Comparison of ENCODE assay signal across 10 cellular contexts in genomic region chr22:46085831-46086576, GRCh38.
DNase-seq lines count a peak whose midpoint lies in the region; ATAC-seq, FAIRE-seq and TF ChIP-seq lines count a peak whose summit lies in the region.
"Had no signal": no experiment of that assay in that cellular context is flagged by ENCODE, and none has a peak within 500 bp of the region (broad histone marks: within the 10 kb centered on the region; RNA-seq: fewer than 3 reads in every experiment).

No MANE protein-coding gene starts in this region.

- peaks cover 0 to 11% of the 10 kb centered on the region in 2 donors for H3K4me1 Mint-ChIP-seq in effector memory CD8-positive, alpha-beta T cell (ENCODE audit: low read depth in 2 of 2)

- no peak for FAIRE-seq in kidney (lab: Jason Lieb, UNC)
- FAIRE-seq: GM12891 had no signal

- H3K27me3 ChIP-seq in HCT116 (ENCODE audit: insufficient read depth, low read length) (no peaks in the 10 kb centered on the region), body of pancreas (no peaks in the 10 kb centered on the region), testis (no peaks in the 10 kb centered on the region)

- no peaks in the 10 kb centered on the region for H3K9me3 ChIP-seq in HCT116 (ENCODE audit: control insufficient read depth in 1 of 2, insufficient read depth in 1 of 2, low read depth in 1 of 2, low read length in 2 of 2)
- no peaks in the 10 kb centered on the region for H3K9me3 ChIP-seq in body of pancreas
- H3K9me3 ChIP-seq in kidney (ENCODE audit: control insufficient read depth in 1 of 2, low read length in 2 of 2) = no peaks in the 10 kb centered on the region
- no peaks in the 10 kb centered on the region for H3K9me3 ChIP-seq in testis

- POLR2A ChIA-PET in HCT116 (lab: Charles Lee) = interaction anchor here (0.9 to 1.2 kb wide), 2 partner anchors 73 to 79 kb away, joined by 3 read pairs; no protein-coding TSS in a partner anchor

- TF ChIP-seq POLR2A in HCT116 (IDR thresholded peaks at IDR 0.05; ENCODE audit: borderline replicate concordance, extremely low read depth, insufficient read depth, insufficient read length) (no peak), body of pancreas (IDR thresholded peaks at IDR 0.05) (no peak), testis (IDR thresholded peaks at IDR 0.05) (no peak)

- intact Hi-C loops in HCT116 (cut with micrococcal nuclease) = no loop called here
- intact Hi-C loops in body of pancreas (cut with DNase I) = no loop called here
- intact Hi-C loops in kidney (cut with DNase I) = no loop called here
- intact Hi-C loops in testis (cut with DNase I; ENCODE audit: low total_unique reads) = no loop called here

- H3K9me2 ChIP-seq in HCT116 (ENCODE audit: insufficient read depth) = no peaks in the 10 kb centered on the region

- H3K27ac ChIP-seq in HCT116 (ENCODE audit: low read depth, low read length) (peak overlapping the region; percentile 100), body of pancreas (peak overlapping the region; percentile 87 to 99 (median 94)), kidney (ENCODE audit: low read depth in 2 of 2, low read length in 2 of 2) (peak overlapping the region; percentile 91 to 94), testis (peak overlapping the region; percentile 97 to 98)

- no peak for TF ChIP-seq RAD21 in HCT116 (IDR thresholded peaks at IDR 0.05; ENCODE audit: low read depth)

- ATAC-seq in HCT116 = peak; percentile 74
- ATAC-seq in body of pancreas = peak; percentile 6
- no peak for ATAC-seq in effector memory CD8-positive, alpha-beta T cell (replicated peaks)

- H3K4me3 ChIP-seq in HCT116 (replicated peaks in 1 of 2; ENCODE audit: low read depth in 1 of 2, low read length in 2 of 2) (peak overlapping the region; percentile 64 to 68), body of pancreas (no peak overlapping the region), kidney (ENCODE audit: low read length in 2 of 2) (peak overlapping the region in 1 of 2 donors; percentile 21), testis (no peak overlapping the region)

- H3K36me3 ChIP-seq in HCT116 (ENCODE audit: control insufficient read depth in 1 of 2, insufficient read depth in 2 of 2, low read length in 2 of 2) (peaks cover 0 to 41% of the 10 kb centered on the region in 2 experiments; a peak in 2 of 4 replicates), body of pancreas (replicated peaks in 1 of 2; ENCODE audit: insufficient read depth in 1 of 2, low read depth in 2 of 2) (no peaks in the 10 kb centered on the region), kidney (ENCODE audit: control insufficient read depth in 1 of 2, insufficient read depth in 2 of 2, low read length in 2 of 2) (peaks cover 5 to 21% of the 10 kb centered on the region in 2 donors), testis (ENCODE audit: low read depth, missing control alignments) (no peaks in the 10 kb centered on the region)

- BruUV-seq in HCT116 (replicated peaks; lab: Mats Ljungman, UMichigan) = no TSS peak

- RAD21 ChIA-PET in HCT116 (lab: Charles Lee; ENCODE audit: low non-redundant PET in 1 of 2, low total read pairs in 2 of 2, uncharacterized antibody in 2 of 2, unreplicated experiment in 2 of 2) = no interaction called here

- H3K27me3 Mint-ChIP-seq in effector memory CD8-positive, alpha-beta T cell = no peaks in the 10 kb centered on the region

- CTCF ChIA-PET in HCT116 (lab: Charles Lee) = interaction anchor here (3.1 kb wide), 1 partner anchor 79 kb away, joined by 17 read pairs; no protein-coding TSS in a partner anchor

- no peak overlapping the region for H2AFZ ChIP-seq in HCT116 (ENCODE audit: low read depth, low read length, poor library complexity, severe bottlenecking)

- TF ChIP-seq CTCF in HCT116 (IDR thresholded peaks at IDR 0.05 in 2 of 3, conservative IDR thresholded peaks at IDR 0.05 in 1 of 3; ENCODE audit: borderline replicate concordance in 1 of 3, insufficient read depth in 1 of 3, low read depth in 2 of 3, low read length in 2 of 3) = no peak
- TF ChIP-seq CTCF in body of pancreas (IDR thresholded peaks at IDR 0.05) = no peak
- no peak for TF ChIP-seq CTCF in kidney (IDR thresholded peaks at IDR 0.05; ENCODE audit: borderline replicate concordance, extremely low read depth, insufficient read depth)
- TF ChIP-seq CTCF in testis (IDR thresholded peaks at IDR 0.05) = no peak

- H3K79me2 ChIP-seq in HCT116 (ENCODE audit: insufficient read depth, low read length) = peaks cover 100% of the 10 kb centered on the region

- H3K36me3 Mint-ChIP-seq in effector memory CD8-positive, alpha-beta T cell (ENCODE audit: insufficient read depth) = no peaks in the 10 kb centered on the region

- WGBS in body of pancreas, 2 donors = 45 to 70% methylated on average over 14 to 37 of the region's 37 CpGs
- 39 to 56% methylated on average over 15 to 36 of the region's 37 CpGs for WGBS in testis, 2 donors

- no peaks in the 10 kb centered on the region for H4K20me1 ChIP-seq in HCT116 (ENCODE audit: insufficient read depth)

- no peak overlapping the region for H3K4me3 Mint-ChIP-seq in effector memory CD8-positive, alpha-beta T cell

- no peaks in the 10 kb centered on the region for H3K9me3 Mint-ChIP-seq in effector memory CD8-positive, alpha-beta T cell

- peak overlapping the region; percentile 99 for H3K4me2 ChIP-seq in HCT116 (ENCODE audit: low read length)

- H3K27ac Mint-ChIP-seq in effector memory CD8-positive, alpha-beta T cell = no peak overlapping the region

- peak; percentile 69 for DNase-seq in HCT116 (ENCODE audit: low read depth, low spot score)
- DNase-seq in body of pancreas = peak in 3 of 4 donors; percentile 64 to 81 (median 68)
- DNase-seq in kidney = peak; percentile 95
- DNase-seq in testis = no peak
- DNase-seq in activated effector memory CD4-positive, alpha-beta T cell treated with anti-CD3 and anti-CD28 coated beads, Interleukin-2, amount 50 U/mL, for 16 hours = no peak
- no peak for DNase-seq in effector memory CD8-positive, alpha-beta T cell
- no peak for DNase-seq in activated CD4-positive, CD25-positive, alpha-beta regulatory T cell treated with anti-CD3 and anti-CD28 coated beads, Interleukin-2, amount 50 U/mL, for 72 hours
- DNase-seq in effector CD8-positive, alpha-beta T cell (lab: John Stamatoyannopoulos, UW) = no peak
- DNase-seq: NCI-H510A treated with DMSO at 0.1 percent for 48 hours had no signal

- peaks cover 42 to 74% of the 10 kb centered on the region in 2 experiments for H3K4me1 ChIP-seq in HCT116 (ENCODE audit: control insufficient read depth in 1 of 2, insufficient read depth in 2 of 2, low read length in 2 of 2)
- H3K4me1 ChIP-seq in body of pancreas = peaks cover 100% of the 10 kb centered on the region
- H3K4me1 ChIP-seq in kidney (ENCODE audit: control insufficient read depth in 1 of 2, insufficient read depth in 1 of 2, low read depth in 1 of 2, low read length in 2 of 2) = peaks cover 56 to 76% of the 10 kb centered on the region in 2 donors
- H3K4me1 ChIP-seq in testis = peaks cover 79% of the 10 kb centered on the region

- H3K9ac ChIP-seq in HCT116 (ENCODE audit: low read length) = peak overlapping the region; percentile 99
- H3K9ac ChIP-seq in kidney (ENCODE audit: low read length in 2 of 2) = peak overlapping the region in 1 of 2 donors; percentile 69

TF ChIP-seq in HCT116, 20 proteins besides CTCF, POLR2A, EP300 and RAD21:
- TF ChIP-seq ELF1 (IDR thresholded peaks at IDR 0.05; ENCODE audit: borderline replicate concordance, low read depth) = no peak
- no peak for TF ChIP-seq ZNF274 (IDR thresholded peaks at IDR 0.05; ENCODE audit: low read depth, low read length)
- TF ChIP-seq EGR1 (IDR thresholded peaks at IDR 0.05; ENCODE audit: low read depth) = peak; percentile 96
- no peak for TF ChIP-seq FOSL1 (IDR thresholded peaks at IDR 0.05; ENCODE audit: low read depth)
- peak; percentile 62; the same call in 1 of the 2 replicates for TF ChIP-seq POLR2AphosphoS5 (IDR thresholded peaks at IDR 0.05; ENCODE audit: low read depth, low read length)

Comparison
In these comparisons a context has a peak if more than half of its experiments do, and no peak if none do; other contexts are left out.
1. DNase-seq: peak in HCT116 (single experiment), body of pancreas (3 of 4) and kidney (single experiment); none in testis (single experiment), activated effector memory CD4-positive, alpha-beta T cell treated with anti-CD3 and anti-CD28 coated beads, Interleukin-2, amount 50 U/mL, for 16 hours (single experiment), effector memory CD8-positive, alpha-beta T cell (0 of 3), activated CD4-positive, CD25-positive, alpha-beta regulatory T cell treated with anti-CD3 and anti-CD28 coated beads, Interleukin-2, amount 50 U/mL, for 72 hours (single experiment) and effector CD8-positive, alpha-beta T cell (single experiment).
2. H3K4me3 ChIP-seq: peak in HCT116 (2 of 2); none in body of pancreas (0 of 2) and testis (0 of 2).
3. Peak in every context shown above with its lines, with median percentiles within 50 percentile points of each other: H3K27ac ChIP-seq.